8 cellular contexts compared by ENCODE assay signal in the genomic region with DNA sequence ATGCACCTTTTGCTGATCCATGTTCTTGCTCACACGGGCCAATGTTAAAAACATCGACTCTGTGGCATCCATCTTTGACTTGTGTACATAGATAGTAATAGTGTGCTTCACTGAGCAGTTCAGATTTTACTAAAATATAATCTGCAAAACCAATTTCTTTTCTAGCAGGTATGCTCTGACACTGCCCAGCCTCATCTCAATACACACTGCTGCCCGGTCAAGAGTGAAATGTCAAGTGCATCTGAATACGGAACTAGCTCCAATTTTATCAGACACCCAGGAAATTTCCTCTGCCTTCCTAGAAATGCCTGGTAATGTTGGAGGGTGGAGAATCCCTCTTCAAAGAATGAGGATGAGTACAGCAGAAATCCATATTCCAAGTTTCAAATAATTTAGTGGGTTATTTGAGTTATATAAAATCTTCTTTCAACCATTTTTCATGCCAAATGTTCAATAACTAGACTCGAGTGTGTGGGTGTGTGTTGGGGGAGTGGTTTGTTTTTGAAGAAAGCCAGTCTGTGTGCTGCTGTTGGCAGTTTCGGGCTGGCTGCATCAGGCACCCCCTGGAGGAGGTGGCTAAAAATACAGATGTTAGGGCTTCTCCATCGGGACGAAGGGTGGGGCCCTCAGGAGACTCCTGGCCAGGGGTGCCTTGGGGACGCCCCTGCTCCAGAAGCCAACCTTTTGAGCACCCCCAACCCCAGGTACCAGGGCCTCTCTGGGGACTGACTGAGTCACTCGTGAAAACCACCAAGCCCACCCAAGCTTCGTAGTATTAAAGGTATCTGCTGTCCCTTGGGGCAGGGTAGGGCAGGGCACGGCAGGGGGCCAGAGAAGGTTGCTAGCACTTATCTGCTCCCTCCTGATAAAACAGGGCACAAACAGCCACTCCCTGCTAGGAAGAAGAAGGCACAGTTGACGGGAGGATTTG. TPM values are rescaled to one million over a fixed set of nuclear protein-coding genes. Genes with fewer than 3 reads are reported as not detected.
DNase-seq lines count a peak whose midpoint lies in the region; ATAC-seq and TF ChIP-seq lines count a peak whose summit lies in the region.

No MANE protein-coding gene starts in this region.

- no peaks in the 10 kb centered on the region for H3K9me3 Mint-ChIP-seq in CD14-positive monocyte
- no peaks in the 10 kb centered on the region for H3K9me3 Mint-ChIP-seq in stimulated activated naive CD8-positive, alpha-beta T cell treated with anti-CD3 and anti-CD28 coated beads, Interleukin-15, amount 100 ng/mL, for 72 hours

- H3K4me3 ChIP-seq in HFF-Myc (replicated peaks; ENCODE audit: low read depth, low read length) (no peak overlapping the region), adipocyte (ENCODE audit: low read length) (no peak overlapping the region)

- peaks cover 75% of the 10 kb centered on the region for H3K4me1 Mint-ChIP-seq in CD14-positive monocyte
- peaks cover 4% of the 10 kb centered on the region for H3K4me1 Mint-ChIP-seq in stimulated activated naive CD8-positive, alpha-beta T cell treated with anti-CD3 and anti-CD28 coated beads, Interleukin-15, amount 100 ng/mL, for 72 hours

- TF ChIP-seq CTCF in CD14-positive monocyte (IDR thresholded peaks at IDR 0.05) (peak; percentile 46), HFF-Myc (IDR thresholded peaks at IDR 0.05; ENCODE audit: low read depth, low read length, missing control alignments) (peak; percentile 57)

- no peaks in the 10 kb centered on the region for H3K27me3 ChIP-seq in adipocyte (replicated peaks; ENCODE audit: control insufficient read depth, insufficient read depth, low read length)

- H3K36me3 Mint-ChIP-seq in CD14-positive monocyte: peaks cover 11 to 24% of the 10 kb centered on the region in 2 donors

- H3K4me3 Mint-ChIP-seq in CD14-positive monocyte: peak overlapping the region in 1 of 2 donors; percentile 45
- H3K4me3 Mint-ChIP-seq in stimulated activated naive CD8-positive, alpha-beta T cell treated with anti-CD3 and anti-CD28 coated beads, Interleukin-15, amount 100 ng/mL, for 72 hours: no peak overlapping the region

- H3K4me1 ChIP-seq in adipocyte (ENCODE audit: control insufficient read depth, insufficient read depth, low read length): peaks cover 43% of the 10 kb centered on the region

- ATAC-seq in stimulated activated naive CD8-positive, alpha-beta T cell treated with anti-CD3 and anti-CD28 coated beads, Interleukin-15, amount 100 ng/mL, for 72 hours: peak; percentile 47

- DNase-seq in CD14-positive monocyte (ENCODE audit: low spot score): no peak
- DNase-seq in HFF-Myc (ENCODE audit: extremely low read depth, low read depth): no peak
- peak; percentile 61 for DNase-seq in adipocyte (ENCODE audit: low read depth)
- peak; percentile 27 to 36 for DNase-seq in hippocampal formation (lab: John Stamatoyannopoulos, UW)
- DNase-seq in stimulated activated naive CD8-positive, alpha-beta T cell treated with anti-CD3 and anti-CD28 coated beads, Interleukin-15, amount 100 ng/mL, for 72 hours: no peak
- DNase-seq in ecto neural progenitor cell (ENCODE audit: low spot score): no peak
- no peak for DNase-seq in T-helper 1 cell
- no peak for DNase-seq in NK-92 (lab: John Stamatoyannopoulos, UW; ENCODE audit: unreplicated experiment)

- intact Hi-C loops in CD14-positive monocyte (cut with micrococcal nuclease): loop anchor here in 1 of 2 donors (5.0 to 10.0 kb wide), 3 partner anchors 83 to 590 kb away; no protein-coding TSS in a partner anchor

- no peaks in the 10 kb centered on the region for H3K36me3 ChIP-seq in adipocyte (ENCODE audit: control insufficient read depth, insufficient read depth, low read length, severe bottlenecking)

- no peak overlapping the region for H3K9ac ChIP-seq in adipocyte (ENCODE audit: low read length)

- peaks cover 0 to 1% (median 0%) of the 10 kb centered on the region in 3 donors for H3K27me3 Mint-ChIP-seq in CD14-positive monocyte (ENCODE audit: low read depth in 3 of 3)
- H3K27me3 Mint-ChIP-seq in stimulated activated naive CD8-positive, alpha-beta T cell treated with anti-CD3 and anti-CD28 coated beads, Interleukin-15, amount 100 ng/mL, for 72 hours: peaks cover 70% of the 10 kb centered on the region

- H3K9me3 ChIP-seq in adipocyte (ENCODE audit: control insufficient read depth, low read length): no peaks in the 10 kb centered on the region

- peak overlapping the region in 5 of 7 donors; percentile 5 to 79 (median 31) for H3K27ac Mint-ChIP-seq in CD14-positive monocyte
- H3K27ac Mint-ChIP-seq in stimulated activated naive CD8-positive, alpha-beta T cell treated with anti-CD3 and anti-CD28 coated beads, Interleukin-15, amount 100 ng/mL, for 72 hours: no peak overlapping the region

RNA-seq across cellular contexts. Expression of a gene that starts 15.4 kb away (rescaled TPM):
- 10 to 100 TPM; 40.9 to 41.1 TPM for polyA plus RNA-seq in CD14-positive monocyte

Comparison
In these comparisons a context has a peak if more than half of its experiments do, and no peak if none do; other contexts are left out.
1. DNase-seq: peak in adipocyte (single experiment) and hippocampal formation (2 of 2); none in CD14-positive monocyte (single experiment), HFF-Myc (single experiment), stimulated activated naive CD8-positive, alpha-beta T cell treated with anti-CD3 and anti-CD28 coated beads, Interleukin-15, amount 100 ng/mL, for 72 hours (0 of 2), ecto neural progenitor cell (single experiment), T-helper 1 cell (0 of 5) and NK-92 (single experiment).
2. H3K27ac Mint-ChIP-seq: peak in CD14-positive monocyte (5 of 7); none in stimulated activated naive CD8-positive, alpha-beta T cell treated with anti-CD3 and anti-CD28 coated beads, Interleukin-15, amount 100 ng/mL, for 72 hours (0 of 2).